Comparison of ENCODE assay signal across 1 cellular context in the genomic region with DNA sequence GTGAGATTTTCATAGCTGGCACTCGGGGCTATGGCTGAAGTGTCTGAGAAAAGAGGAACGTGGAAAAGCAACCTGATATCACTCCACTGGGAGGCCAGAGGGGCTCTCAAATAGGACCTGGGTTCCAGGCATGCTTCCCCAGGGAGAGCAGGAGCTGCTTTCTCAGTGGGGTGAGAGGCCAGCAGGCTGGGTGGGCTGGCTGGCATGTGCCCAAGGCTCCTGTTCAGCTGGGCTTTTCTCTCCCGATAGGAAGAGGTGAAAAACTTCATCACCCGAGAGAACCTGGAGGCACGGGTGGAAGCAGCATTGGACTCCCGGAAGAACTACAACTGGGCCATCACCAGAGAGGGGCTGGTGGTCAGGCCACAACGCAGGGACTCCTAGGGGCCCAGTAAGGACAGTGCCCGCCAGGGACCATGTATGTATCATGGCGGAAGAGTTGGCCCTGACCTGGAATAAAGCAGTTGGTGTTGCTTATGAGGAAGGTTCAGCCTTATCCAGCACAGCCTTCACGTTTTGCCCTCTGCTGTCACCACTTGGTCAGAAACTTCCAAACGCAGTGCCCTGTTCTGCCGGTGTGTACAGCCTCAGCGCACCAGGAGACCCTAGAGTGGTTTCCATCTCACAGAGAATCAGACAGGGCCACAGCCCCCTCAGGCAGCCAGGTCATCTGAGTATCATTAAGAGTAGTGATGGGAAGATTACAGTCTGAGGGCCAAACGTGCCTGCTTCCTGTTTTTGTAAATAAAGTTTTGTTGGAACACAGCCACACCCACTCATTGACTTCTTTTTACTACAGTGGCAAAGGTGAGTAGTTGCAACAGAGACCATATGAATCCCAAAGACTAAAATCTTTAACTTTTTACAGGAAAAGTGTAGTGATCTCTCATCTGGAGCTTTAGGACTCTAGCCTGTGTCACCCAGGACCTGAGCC.
TF ChIP-seq lines count a peak whose summit lies in the region.

No MANE protein-coding gene starts in this region.

TF ChIP-seq in HCT116, 20 proteins besides CTCF, POLR2A, EP300 and RAD21:
- TF ChIP-seq FOSL1 (IDR thresholded peaks at IDR 0.05; ENCODE audit: low read depth) (no peak), EGR1 (IDR thresholded peaks at IDR 0.05; ENCODE audit: low read depth) (no peak), SIN3A (IDR thresholded peaks at IDR 0.05; ENCODE audit: low read depth) (no peak)
